ENCODE assay signal across 11 cellular contexts in genomic region chr1:204075890-204076837, GRCh38. TPM values are rescaled to one million over a fixed set of nuclear protein-coding genes. Genes with fewer than 3 reads are reported as not detected.
DNase-seq lines count a peak whose midpoint lies in the region; ATAC-seq and TF ChIP-seq lines count a peak whose summit lies in the region.
"Had no signal": no experiment of that assay in that cellular context is flagged by ENCODE, and none has a peak within 500 bp of the region (broad histone marks: within the 10 kb centered on the region; RNA-seq: fewer than 3 reads in every experiment).

No MANE protein-coding gene starts in this region.

- H2BK15ac ChIP-seq in neuronal stem cell (ENCODE audit: low read length): no peak overlapping the region

- no peak for ATAC-seq in HG03571 (IDR thresholded peaks at IDR 0.05; ENCODE audit: unreplicated experiment)

- in situ Hi-C loops in brain microvascular endothelial cell (cut with HindIII; ENCODE audit: low pct_ligation_motif_present, low sequenced_read_pairs): no loop called here

- H2AFZ ChIP-seq in hepatocyte: no peak overlapping the region
- H2AFZ ChIP-seq in neuronal stem cell (ENCODE audit: low read length): no peak overlapping the region

- no peak overlapping the region for H4K91ac ChIP-seq in neuronal stem cell (ENCODE audit: low read depth, low read length, poor library complexity)

- H3K27me3 ChIP-seq in CD4-positive, alpha-beta memory T cell (ENCODE audit: insufficient read depth, low read length): peaks cover 18% of the 10 kb centered on the region
- H3K27me3 ChIP-seq in hepatocyte (no peaks in the 10 kb centered on the region), neuronal stem cell (ENCODE audit: control insufficient read depth in 3 of 3, insufficient read depth in 3 of 3, low read depth in 1 of 3, low read length in 3 of 3) (peaks cover 0 to 8% (median 0%) of the 10 kb centered on the region in 3 experiments), brain microvascular endothelial cell (replicated peaks) (no peaks in the 10 kb centered on the region)

- H3K36me3 ChIP-seq in CD4-positive, alpha-beta memory T cell (ENCODE audit: insufficient read depth, low read length): no peaks in the 10 kb centered on the region
- H3K36me3 ChIP-seq in hepatocyte (replicated peaks; ENCODE audit: insufficient read depth, low read depth) (no peaks in the 10 kb centered on the region), neuronal stem cell (replicated peaks in 1 of 2; ENCODE audit: control insufficient read depth in 2 of 2, insufficient read depth in 2 of 2, low read length in 2 of 2) (peaks cover 0 to 12% of the 10 kb centered on the region in 2 donors), brain microvascular endothelial cell (replicated peaks) (no peaks in the 10 kb centered on the region)

- CTCF ChIA-PET in CD4-positive, alpha-beta memory T cell (lab: Charles Lee; ENCODE audit: partially characterized antibody): no interaction called here
- CTCF ChIA-PET in RWPE1 (lab: Yijun Ruan, JAX): interaction anchor here (0.6 to 4.7 kb wide), 5 partner anchors 27 to 206 kb away, joined by 3 to 57 read pairs (median 4); no protein-coding TSS in a partner anchor
- CTCF ChIA-PET in activated CD4-positive, alpha-beta memory T cell treated with anti-CD3 and anti-CD28 coated beads, Interleukin-2, amount 10 ng/mL, durations not matched to agents 7 days and 5 days (lab: Charles Lee): no interaction called here

- POLR2A ChIA-PET in CD4-positive, alpha-beta memory T cell (lab: Charles Lee; ENCODE audit: partially characterized antibody): no interaction called here
- POLR2A ChIA-PET in RWPE1 (lab: Yijun Ruan, JAX; ENCODE audit: low non-redundant PET): no interaction called here
- POLR2A ChIA-PET in activated CD4-positive, alpha-beta memory T cell treated with anti-CD3 and anti-CD28 coated beads, Interleukin-2, amount 10 ng/mL, durations not matched to agents 7 days and 5 days (lab: Charles Lee): interaction anchor here (0.9 kb wide), 1 partner anchor 36 kb away, joined by 3 read pairs; no protein-coding TSS in a partner anchor

- no peak overlapping the region for H2BK120ac ChIP-seq in neuronal stem cell (ENCODE audit: low read depth, low read length)

- intact Hi-C loops in CD4-positive, alpha-beta memory T cell (cut with micrococcal nuclease): no loop called here

- no peaks in the 10 kb centered on the region for H3K9me3 ChIP-seq in CD4-positive, alpha-beta memory T cell (ENCODE audit: control insufficient read depth in 1 of 2, low read length in 2 of 2)
- H3K9me3 ChIP-seq in hepatocyte (ENCODE audit: low read depth): no peaks in the 10 kb centered on the region
- no peaks in the 10 kb centered on the region for H3K9me3 ChIP-seq in neuronal stem cell (replicated peaks in 1 of 2; ENCODE audit: control insufficient read depth in 2 of 2, insufficient read depth in 1 of 2, low read depth in 1 of 2, low read length in 2 of 2)

- H3K36me3 Mint-ChIP-seq in CD4-positive, alpha-beta memory T cell: peaks cover 0 to 2% of the 10 kb centered on the region in 2 donors
- no peaks in the 10 kb centered on the region for H3K36me3 Mint-ChIP-seq in activated CD4-positive, alpha-beta memory T cell treated with anti-CD3 and anti-CD28 coated beads, Interleukin-2, amount 10 ng/mL, durations not matched to agents 7 days and 5 days (ENCODE audit: low read depth)

- H2BK5ac ChIP-seq in neuronal stem cell (ENCODE audit: low read length): no peak overlapping the region

- H3K79me1 ChIP-seq in neuronal stem cell (ENCODE audit: low read depth, low read length): peaks cover 19% of the 10 kb centered on the region

- H3K4me2 ChIP-seq in hepatocyte (peak overlapping the region; percentile 93), neuronal stem cell (ENCODE audit: insufficient read depth, low read length, poor library complexity, severe bottlenecking) (no peak overlapping the region)

- no peak overlapping the region for H2AK5ac ChIP-seq in neuronal stem cell (ENCODE audit: low read depth, low read length)

- no peaks in the 10 kb centered on the region for H3K9me3 Mint-ChIP-seq in CD4-positive, alpha-beta memory T cell
- no peaks in the 10 kb centered on the region for H3K9me3 Mint-ChIP-seq in activated CD4-positive, alpha-beta memory T cell treated with anti-CD3 and anti-CD28 coated beads, Interleukin-2, amount 10 ng/mL, durations not matched to agents 7 days and 5 days

- peaks cover 20% of the 10 kb centered on the region for H3K4me1 ChIP-seq in CD4-positive, alpha-beta memory T cell (ENCODE audit: insufficient read depth, low read length)
- peaks cover 42% of the 10 kb centered on the region for H3K4me1 ChIP-seq in hepatocyte (ENCODE audit: insufficient read depth)
- H3K4me1 ChIP-seq in neuronal stem cell (ENCODE audit: control insufficient read depth in 2 of 2, insufficient read depth in 1 of 2, low read depth in 1 of 2, low read length in 2 of 2): peaks cover 20 to 48% of the 10 kb centered on the region in 2 donors

- H3K23ac ChIP-seq in neuronal stem cell (ENCODE audit: low read depth, low read length, poor library complexity): peak overlapping the region; percentile 27

- no peaks in the 10 kb centered on the region for H4K20me1 ChIP-seq in hepatocyte (ENCODE audit: insufficient read depth, poor library complexity, severe bottlenecking)

- H3K27me3 Mint-ChIP-seq in CD4-positive, alpha-beta memory T cell: peaks cover 19 to 33% of the 10 kb centered on the region in 2 donors
- peaks cover 65% of the 10 kb centered on the region for H3K27me3 Mint-ChIP-seq in activated CD4-positive, alpha-beta memory T cell treated with anti-CD3 and anti-CD28 coated beads, Interleukin-2, amount 10 ng/mL, durations not matched to agents 7 days and 5 days

- no peak overlapping the region for H3K4ac ChIP-seq in neuronal stem cell (ENCODE audit: low read length)

- peaks cover 70% of the 10 kb centered on the region for H3K79me2 ChIP-seq in hepatocyte

- 86% methylated on average over 4 of the region's 4 CpGs for WGBS in hepatocyte (ENCODE audit: low lambda C conversion rate, missing lambda C conversion rate)
- WGBS in neuronal stem cell (ENCODE audit: extremely low coverage in 2 of 2, insufficient read length in 2 of 2, insufficient replicate concordance in 1 of 2), 2 donors: no CpG with 5 or more reads among the region's 4 CpGs

- H3K18ac ChIP-seq in neuronal stem cell (ENCODE audit: low read length): no peak overlapping the region

- DNase-seq in CD4-positive, alpha-beta memory T cell: no peak
- DNase-seq in RWPE1 (ENCODE audit: low spot score) (no peak), hepatocyte (ENCODE audit: low spot score) (peak; percentile 50), neuronal stem cell (ENCODE audit: low spot score) (no peak), brain microvascular endothelial cell (no peak), CD1c-positive myeloid dendritic cell (ENCODE audit: extremely low spot score) (no peak)
- DNase-seq in activated CD4-positive, alpha-beta memory T cell treated with anti-CD3 and anti-CD28 coated beads, Interleukin-2, amount 10 ng/mL, durations not matched to agents 7 days and 5 days: no peak
- DNase-seq: AML-193, NCI-H1436, retina had no signal

- peak overlapping the region in 7 of 8 donors; percentile 22 to 93 (median 87) for H3K4me3 Mint-ChIP-seq in CD4-positive, alpha-beta memory T cell
- no peak overlapping the region for H3K4me3 Mint-ChIP-seq in activated CD4-positive, alpha-beta memory T cell treated with anti-CD3 and anti-CD28 coated beads, Interleukin-2, amount 10 ng/mL, durations not matched to agents 7 days and 5 days

- no peak overlapping the region for H2BK12ac ChIP-seq in neuronal stem cell (ENCODE audit: low read length)

- H3K9me2 ChIP-seq in hepatocyte (replicated peaks; ENCODE audit: insufficient read depth): no peaks in the 10 kb centered on the region

- H3K27ac ChIP-seq in CD4-positive, alpha-beta memory T cell (ENCODE audit: low read depth, low read length): no peak overlapping the region
- H3K27ac ChIP-seq in RWPE1 (peak overlapping the region; percentile 51), hepatocyte (peak overlapping the region; percentile 90), neuronal stem cell (replicated peaks; ENCODE audit: low read length) (no peak overlapping the region), brain microvascular endothelial cell (no peak overlapping the region)

- peak overlapping the region in 4 of 7 donors; percentile 1 to 62 (median 32) for H3K27ac Mint-ChIP-seq in CD4-positive, alpha-beta memory T cell
- no peak overlapping the region for H3K27ac Mint-ChIP-seq in activated CD4-positive, alpha-beta memory T cell treated with anti-CD3 and anti-CD28 coated beads, Interleukin-2, amount 10 ng/mL, durations not matched to agents 7 days and 5 days

- no peak overlapping the region for H4K8ac ChIP-seq in neuronal stem cell (ENCODE audit: low read depth, low read length)

- no peak overlapping the region for H3K4me3 ChIP-seq in CD4-positive, alpha-beta memory T cell (ENCODE audit: low read length in 2 of 2)
- H3K4me3 ChIP-seq in hepatocyte (no peak overlapping the region), neuronal stem cell (ENCODE audit: low read length in 2 of 2) (peak overlapping the region in 1 of 2 donors; percentile 99), brain microvascular endothelial cell (ENCODE audit: low read depth, low read length) (no peak overlapping the region)

- TF ChIP-seq CTCF in RWPE1 (conservative IDR thresholded peaks at IDR 0.05; ENCODE audit: low read depth) (no peak), hepatocyte (IDR thresholded peaks at IDR 0.05; ENCODE audit: poor library complexity) (no peak), brain microvascular endothelial cell (IDR thresholded peaks at IDR 0.05; ENCODE audit: low read depth, low read length, missing control alignments) (no peak)

- no peak overlapping the region for H3K9ac ChIP-seq in neuronal stem cell (ENCODE audit: low read depth, low read length, poor library complexity)

- no peak overlapping the region for H3K14ac ChIP-seq in neuronal stem cell (ENCODE audit: low read length)

- H3K4me1 Mint-ChIP-seq in CD4-positive, alpha-beta memory T cell: peaks cover 14 to 53% (median 20%) of the 10 kb centered on the region in 4 donors
- peaks cover 32% of the 10 kb centered on the region for H3K4me1 Mint-ChIP-seq in activated CD4-positive, alpha-beta memory T cell treated with anti-CD3 and anti-CD28 coated beads, Interleukin-2, amount 10 ng/mL, durations not matched to agents 7 days and 5 days

RNA-seq across cellular contexts. Expression of gene SOX13, which starts 3.2 kb away (rescaled TPM):
- total RNA-seq in CD4-positive, alpha-beta memory T cell: 10 to 100 TPM in 1 of 2 experiments, 1 to 10 TPM in 1; 9.1 to 12.0 TPM
- polyA plus RNA-seq in CD4-positive, alpha-beta memory T cell: 1 to 10 TPM in 1 of 2 donors, under 1 TPM in 1; 0.94 to 2.8 TPM
- total RNA-seq in hepatocyte: 11.5 and 11.9 TPM in 2 replicates
- polyA plus RNA-seq in hepatocyte: 22.3 and 24.6 TPM in 2 replicates
- 16.2 TPM for polyA plus RNA-seq in neuronal stem cell (2013, experiment 1 of 2)
- 16.8 TPM for polyA plus RNA-seq in neuronal stem cell (2013, experiment 2 of 2)
- total RNA-seq in activated CD4-positive, alpha-beta memory T cell treated with anti-CD3 and anti-CD28 coated beads, Interleukin-2, amount 10 ng/mL, durations not matched to agents 7 days and 5 days: 1 to 10 TPM; 7.4 to 7.8 TPM

Comparison
In these comparisons a context has a peak if more than half of its experiments do, and no peak if none do; other contexts are left out.
1. H3K27ac ChIP-seq: peak in RWPE1 (single experiment) and hepatocyte (single experiment); none in CD4-positive, alpha-beta memory T cell (single experiment), neuronal stem cell (single experiment) and brain microvascular endothelial cell (single experiment).